In the genomic region with DNA sequence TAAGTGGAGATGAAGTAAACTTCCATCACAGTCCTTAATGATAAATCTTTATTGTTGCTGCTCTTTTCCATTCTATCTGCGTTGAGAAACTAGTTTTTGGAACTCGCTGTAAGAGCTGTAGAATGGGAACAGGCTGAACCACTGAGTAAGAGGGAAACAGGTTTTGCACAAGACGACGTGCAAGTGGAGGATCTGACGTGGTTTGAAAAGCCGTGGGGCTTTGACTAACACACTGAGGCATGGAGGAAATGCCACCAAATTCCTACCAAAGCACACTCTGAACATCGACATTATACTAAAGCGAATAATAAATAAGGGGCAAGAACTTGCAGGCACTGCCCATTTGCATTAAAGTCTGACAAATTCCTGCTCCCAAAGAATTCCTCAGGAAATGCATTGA, we compare ENCODE assay signal across 2 cellular contexts.
TF ChIP-seq lines count a peak whose summit lies in the region.

No MANE protein-coding gene starts in this region.

TF ChIP-seq in IMR-90, 13 proteins besides CTCF, POLR2A, EP300 and RAD21:
- peak; percentile 54; the same call in 1 of the 2 replicates for TF ChIP-seq CEBPB (IDR thresholded peaks at IDR 0.05; ENCODE audit: low read depth, low read length)
- TF ChIP-seq MAFK (IDR thresholded peaks at IDR 0.05; ENCODE audit: low read depth, low read length) = no peak
- no peak for TF ChIP-seq MXI1 (IDR thresholded peaks at IDR 0.05; ENCODE audit: borderline replicate concordance, low read depth, low read length)
- peak; percentile 19; the same call in 1 of the 2 replicates for TF ChIP-seq BHLHE40 (IDR thresholded peaks at IDR 0.05; ENCODE audit: low read depth, low read length)
- TF ChIP-seq RCOR1 (IDR thresholded peaks at IDR 0.05; ENCODE audit: insufficient replicate concordance, low read length) = peak; percentile 46

TF ChIP-seq in H1, 55 proteins besides CTCF, POLR2A, EP300 and RAD21:
- TF ChIP-seq POU5F1 (IDR thresholded peaks at IDR 0.05; ENCODE audit: low read depth, low read length) = no peak
- TF ChIP-seq JUND (IDR thresholded peaks at IDR 0.05; ENCODE audit: low read length) = no peak
- no peak for TF ChIP-seq TEAD4 (IDR thresholded peaks at IDR 0.05; ENCODE audit: low read depth, low read length)
- TF ChIP-seq CBX8 (IDR thresholded peaks at IDR 0.05; ENCODE audit: borderline replicate concordance, low read depth, low read length) = no peak
- no peak for TF ChIP-seq FOSL1 (IDR thresholded peaks at IDR 0.05; ENCODE audit: insufficient read depth, low read depth, low read length)
- TF ChIP-seq SP1 (IDR thresholded peaks at IDR 0.05; ENCODE audit: low read depth, low read length) = no peak
- TF ChIP-seq KDM5A (IDR thresholded peaks at IDR 0.05; ENCODE audit: low read length) = no peak
- TF ChIP-seq, protein P1, sequence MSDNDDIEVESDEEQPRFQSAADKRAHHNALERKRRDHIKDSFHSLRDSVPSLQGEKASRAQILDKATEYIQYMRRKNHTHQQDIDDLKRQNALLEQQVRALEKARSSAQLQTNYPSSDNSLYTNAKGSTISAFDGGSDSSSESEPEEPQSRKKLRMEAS (IDR thresholded peaks at IDR 0.05) = no peak
- TF ChIP-seq, protein P2, sequence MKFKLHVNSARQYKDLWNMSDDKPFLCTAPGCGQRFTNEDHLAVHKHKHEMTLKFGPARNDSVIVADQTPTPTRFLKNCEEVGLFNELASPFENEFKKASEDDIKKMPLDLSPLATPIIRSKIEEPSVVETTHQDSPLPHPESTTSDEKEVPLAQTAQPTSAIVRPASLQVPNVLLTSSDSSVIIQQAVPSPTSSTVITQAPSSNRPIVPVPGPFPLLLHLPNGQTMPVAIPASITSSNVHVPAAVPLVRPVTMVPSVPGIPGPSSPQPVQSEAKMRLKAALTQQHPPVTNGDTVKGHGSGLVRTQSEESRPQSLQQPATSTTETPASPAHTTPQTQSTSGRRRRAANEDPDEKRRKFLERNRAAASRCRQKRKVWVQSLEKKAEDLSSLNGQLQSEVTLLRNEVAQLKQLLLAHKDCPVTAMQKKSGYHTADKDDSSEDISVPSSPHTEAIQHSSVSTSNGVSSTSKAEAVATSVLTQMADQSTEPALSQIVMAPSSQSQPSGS (IDR thresholded peaks at IDR 0.05; ENCODE audit: low read length) = no peak
- TF ChIP-seq JUN (IDR thresholded peaks at IDR 0.05; ENCODE audit: low read depth, low read length) = no peak
- no peak for TF ChIP-seq SUZ12 (IDR thresholded peaks at IDR 0.05; ENCODE audit: low read length)
- no peak for TF ChIP-seq NANOG (IDR thresholded peaks at IDR 0.05; ENCODE audit: insufficient read depth, low read depth, low read length, poor library complexity, severe bottlenecking)
- TF ChIP-seq ASH2L (IDR thresholded peaks at IDR 0.05; ENCODE audit: low read length) = no peak
- TF ChIP-seq RFX5 (IDR thresholded peaks at IDR 0.05; ENCODE audit: borderline replicate concordance, low read depth, low read length) = no peak
- no peak for TF ChIP-seq TAF1 (IDR thresholded peaks at IDR 0.05; ENCODE audit: low read depth, low read length)
- TF ChIP-seq CBX5 (IDR thresholded peaks at IDR 0.05; ENCODE audit: low read depth, low read length) = no peak
- TF ChIP-seq, protein P3, sequence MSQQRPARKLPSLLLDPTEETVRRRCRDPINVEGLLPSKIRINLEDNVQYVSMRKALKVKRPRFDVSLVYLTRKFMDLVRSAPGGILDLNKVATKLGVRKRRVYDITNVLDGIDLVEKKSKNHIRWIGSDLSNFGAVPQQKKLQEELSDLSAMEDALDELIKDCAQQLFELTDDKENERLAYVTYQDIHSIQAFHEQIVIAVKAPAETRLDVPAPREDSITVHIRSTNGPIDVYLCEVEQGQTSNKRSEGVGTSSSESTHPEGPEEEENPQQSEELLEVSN (IDR thresholded peaks at IDR 0.05) = no peak
